ENCODE assay signal across 11 cellular contexts in the genomic region with DNA sequence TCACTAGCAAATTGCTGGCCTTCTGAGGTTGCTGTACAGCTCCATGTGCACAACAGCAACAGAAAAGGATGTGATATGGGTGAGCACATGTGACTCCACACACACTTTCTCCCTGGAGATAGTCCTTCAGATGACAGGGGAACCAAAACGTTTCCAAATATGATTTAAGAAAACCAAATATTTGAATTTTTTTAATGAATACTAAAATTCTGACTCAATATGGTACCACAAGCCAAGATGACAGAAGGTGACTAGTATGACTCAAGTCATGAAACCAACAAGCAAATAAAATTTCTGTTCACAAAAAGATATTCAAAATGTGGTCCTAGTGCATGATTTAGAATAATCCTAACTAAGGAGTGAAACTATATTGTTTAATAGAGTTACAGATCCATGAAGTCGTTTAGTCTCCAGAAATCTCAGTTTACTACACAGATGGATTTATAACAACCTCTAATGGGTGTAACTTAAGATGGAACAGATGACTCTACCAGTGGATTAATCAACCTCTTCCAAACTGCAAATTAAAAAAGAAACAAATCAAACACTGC.
DNase-seq lines count a peak whose midpoint lies in the region; ATAC-seq, FAIRE-seq and TF ChIP-seq lines count a peak whose summit lies in the region.
"Had no signal": no experiment of that assay in that cellular context is flagged by ENCODE, and none has a peak within 500 bp of the region (broad histone marks: within the 10 kb centered on the region; RNA-seq: fewer than 3 reads in every experiment).

No MANE protein-coding gene starts in this region.

- no peaks in the 10 kb centered on the region for H3K36me3 ChIP-seq in H7 (replicated peaks; ENCODE audit: control insufficient read depth, insufficient read depth, low read length)

- no peak overlapping the region for H3K4me3 Mint-ChIP-seq in activated T-helper 17 cell treated with anti-CD3 and anti-CD28 coated beads, Interleukin-2, amount 50 U/mL, for 72 hours
- H3K4me3 Mint-ChIP-seq: dendritic cell treated with granulocyte-macrophage colony-stimulating factor and Interleukin-4, amounts not matched to agents 40 ng/mL and 50 ng/mL, for 4 days had no signal

- peaks cover 6% of the 10 kb centered on the region for H3K4me1 Mint-ChIP-seq in activated T-helper 17 cell treated with anti-CD3 and anti-CD28 coated beads, Interleukin-2, amount 50 U/mL, for 72 hours

- peak; percentile 23 for DNase-seq in GM12891 (ENCODE audit: insufficient read length, low spot score)
- peak; percentile 29 for DNase-seq in GM19239 (ENCODE audit: insufficient read length, low spot score)
- no peak for DNase-seq in H7
- DNase-seq in activated CD4-positive, CD25-positive, alpha-beta regulatory T cell treated with anti-CD3 and anti-CD28 coated beads, Interleukin-2, amount 50 U/mL, for 72 hours, result no peak
- DNase-seq in NCI-H1417 treated with DMSO at 0.1 percent for 48 hours (lab: John Stamatoyannopoulos, UW), result no peak
- no peak for DNase-seq in NCI-H2196 (lab: John Stamatoyannopoulos, UW; ENCODE audit: unreplicated experiment)
- DNase-seq: left cardiac atrium, NCI-H2081 treated with DMSO at 0.1 percent for 48 hours had no signal

- FAIRE-seq in GM12891 (lab: Jason Lieb, UNC), result no peak
- FAIRE-seq in GM19239 (lab: Jason Lieb, UNC), result peak; percentile 88

- no peaks in the 10 kb centered on the region for H3K27me3 Mint-ChIP-seq in activated T-helper 17 cell treated with anti-CD3 and anti-CD28 coated beads, Interleukin-2, amount 50 U/mL, for 72 hours

- H3K9me3 Mint-ChIP-seq in activated T-helper 17 cell treated with anti-CD3 and anti-CD28 coated beads, Interleukin-2, amount 50 U/mL, for 72 hours, result peaks cover 3% of the 10 kb centered on the region

- H3K4me3 ChIP-seq in H7 (ENCODE audit: insufficient read depth, low read depth, low read length), result no peak overlapping the region

- TF ChIP-seq POLR2A in GM12891 (IDR thresholded peaks at IDR 0.05; ENCODE audit: low read depth, low read length), result no peak

- H3K27ac Mint-ChIP-seq in activated T-helper 17 cell treated with anti-CD3 and anti-CD28 coated beads, Interleukin-2, amount 50 U/mL, for 72 hours, result peak overlapping the region; percentile 33
- H3K27ac Mint-ChIP-seq: dendritic cell treated with granulocyte-macrophage colony-stimulating factor and Interleukin-4, amounts not matched to agents 40 ng/mL and 50 ng/mL, for 4 days had no signal

- no peaks in the 10 kb centered on the region for H3K27me3 ChIP-seq in H7 (ENCODE audit: control insufficient read depth, insufficient read depth, low read length)

- peak; percentile 89 for ATAC-seq in HG02885 (IDR thresholded peaks at IDR 0.05; ENCODE audit: poor library complexity, unreplicated experiment)
- ATAC-seq in activated T-helper 17 cell treated with anti-CD3 and anti-CD28 coated beads, Interleukin-2, amount 50 U/mL, for 72 hours (replicated peaks), result peak; percentile 96
- ATAC-seq: left cardiac atrium had no signal

- no peaks in the 10 kb centered on the region for H3K36me3 Mint-ChIP-seq in activated T-helper 17 cell treated with anti-CD3 and anti-CD28 coated beads, Interleukin-2, amount 50 U/mL, for 72 hours (ENCODE audit: low read depth)

TF ChIP-seq in GM12891, 5 proteins besides CTCF, POLR2A, EP300 and RAD21:
- TF ChIP-seq POLR2AphosphoS5 (IDR thresholded peaks at IDR 0.05; ENCODE audit: low read depth, low read length) (no peak), PAX5 (IDR thresholded peaks at IDR 0.05; ENCODE audit: insufficient read depth, low read length, severe bottlenecking) (no peak), TAF1 (IDR thresholded peaks at IDR 0.05; ENCODE audit: low read depth, low read length) (no peak), POU2F2 (IDR thresholded peaks at IDR 0.05; ENCODE audit: low read depth, low read length) (no peak), SPI1 (IDR thresholded peaks at IDR 0.05; ENCODE audit: low read depth, low read length) (no peak)

Comparison
In these comparisons a context has a peak if more than half of its experiments do, and no peak if none do; other contexts are left out.
1. DNase-seq: peak in GM12891 (single experiment) and GM19239 (single experiment); none in H7 (single experiment), activated CD4-positive, CD25-positive, alpha-beta regulatory T cell treated with anti-CD3 and anti-CD28 coated beads, Interleukin-2, amount 50 U/mL, for 72 hours (single experiment), NCI-H1417 treated with DMSO at 0.1 percent for 48 hours (single experiment) and NCI-H2196 (single experiment).